Comparison of ENCODE assay signal across 28 cellular contexts in the genomic region with DNA sequence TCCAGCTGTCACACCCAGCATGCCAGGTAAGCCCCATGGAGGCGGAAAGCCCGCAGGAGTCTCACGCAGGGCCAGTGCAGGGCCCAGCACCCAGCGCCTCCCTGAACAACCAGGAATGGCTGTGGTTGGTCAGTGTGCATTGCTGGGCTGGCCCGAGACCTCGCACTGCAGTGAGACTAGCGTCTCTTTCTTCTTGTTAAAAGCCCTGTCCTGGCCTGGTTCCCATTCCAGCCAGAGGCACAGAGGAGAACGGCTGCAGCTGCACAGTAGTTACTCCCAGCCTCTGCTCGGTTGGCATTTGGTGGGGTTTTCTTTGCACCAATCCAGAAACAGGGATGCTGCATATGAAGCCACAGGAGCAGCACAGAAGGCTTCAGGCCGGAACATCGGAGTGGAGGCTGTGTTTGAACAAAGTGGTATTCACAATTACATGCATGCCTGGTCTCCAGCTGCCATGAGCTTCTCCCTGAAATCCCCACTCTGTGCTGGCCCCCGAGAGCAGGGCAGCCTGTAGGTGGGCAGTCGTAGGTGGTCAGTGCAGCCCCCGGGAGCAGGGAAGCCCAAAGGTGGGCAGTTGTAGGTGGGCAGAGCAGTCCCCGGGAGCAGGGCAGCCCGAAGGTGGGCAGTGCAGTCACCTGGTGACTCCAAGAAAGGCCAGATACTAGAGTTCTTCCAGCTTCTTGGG.
DNase-seq lines count a peak whose midpoint lies in the region; ATAC-seq and TF ChIP-seq lines count a peak whose summit lies in the region.
"Had no signal": no experiment of that assay in that cellular context is flagged by ENCODE, and none has a peak within 500 bp of the region (broad histone marks: within the 10 kb centered on the region; RNA-seq: fewer than 3 reads in every experiment).

No MANE protein-coding gene starts in this region.

- H3K9me3 ChIP-seq in HUES6 (ENCODE audit: control insufficient read depth, insufficient read depth, low read depth, low read length) = no peaks in the 10 kb centered on the region
- H3K9me3 ChIP-seq: gastrocnemius medialis, MG63 had no signal

- H3K27me3 ChIP-seq in HUES6 (ENCODE audit: control insufficient read depth, insufficient read depth, low read length) = no peaks in the 10 kb centered on the region
- H3K27me3 ChIP-seq: gastrocnemius medialis, hepatocyte, MG63 had no signal

- DNase-seq in NCI-H82 (lab: John Stamatoyannopoulos, UW) (peak; percentile 54), NCI-H82 treated with DMSO at 0.1 percent for 48 hours (lab: John Stamatoyannopoulos, UW; ENCODE audit: unreplicated experiment) (no peak), osteocyte (ENCODE audit: extremely low spot score, unreplicated experiment) (peak; percentile 68), putamen (ENCODE audit: low spot score) (no peak)
- DNase-seq in activated naive CD4-positive, alpha-beta T cell treated with anti-CD3 and anti-CD28 coated beads, Interleukin-2, amount 50 U/mL, for 16 hours = no peak
- DNase-seq: activated CD4-positive, alpha-beta T cell treated with anti-CD3 and anti-CD28 coated beads, Interleukin-2, amount 50 U/mL, for 48 hours; activated T-cell treated with anti-CD3 and anti-CD28 coated beads, Interleukin-2, amount 50 U/mL, for 72 hours; CD4-positive, alpha-beta T cell; cerebellar nuclear complex; gastrocnemius medialis; GOT3; MG63; natural killer cell; NCI-H2081 treated with DMSO at 0.1 percent for 48 hours; NCI-H510A treated with DMSO at 0.1 percent for 48 hours; NK-92 treated with Interleukin-12 subunit alpha and Interleukin-12 subunit beta, amount 100 ng/mL, for 24 hours; retina; small intestine; stimulated activated naive CD4-positive, alpha-beta T cell; T-helper 17 cell had no signal

- H3K36me3 ChIP-seq in HUES6 (ENCODE audit: control insufficient read depth, insufficient read depth, low read length) = no peaks in the 10 kb centered on the region
- H3K36me3 ChIP-seq: gastrocnemius medialis, MG63 had no signal

- H3K27ac ChIP-seq in HUES6 (ENCODE audit: low read depth, low read length) = no peak overlapping the region
- peak overlapping the region; percentile 54 for H3K27ac ChIP-seq in cingulate gyrus (ENCODE audit: low read depth, low read length)
- H3K27ac ChIP-seq: gastrocnemius medialis, hepatocyte, KMS-11 had no signal

- no peak for ATAC-seq in GM19455 (IDR thresholded peaks at IDR 0.05; ENCODE audit: unreplicated experiment)
- ATAC-seq: activated CD4-positive, CD25-positive, alpha-beta regulatory T cell treated with anti-CD3 and anti-CD28 coated beads, Interleukin-2, amount 50 U/mL, for 24 hours; activated T-cell treated with anti-CD3 and anti-CD28 coated beads, Interleukin-2, amount 50 U/mL, for 72 hours; gastrocnemius medialis; natural killer cell; T-helper 17 cell had no signal

- no peak overlapping the region for H3K4me3 Mint-ChIP-seq in osteocyte (ENCODE audit: unreplicated experiment)
- H3K4me3 Mint-ChIP-seq: activated T-cell treated with anti-CD3 and anti-CD28 coated beads, Interleukin-2, amount 50 U/mL, for 72 hours; brain; CD4-positive, alpha-beta T cell; natural killer cell; T-helper 17 cell had no signal

- no peaks in the 10 kb centered on the region for H3K4me1 Mint-ChIP-seq in osteocyte (ENCODE audit: unreplicated experiment)

- no peak overlapping the region for H3K4me3 ChIP-seq in HUES6 (ENCODE audit: low read depth, low read length)
- H3K4me3 ChIP-seq: gastrocnemius medialis, hepatocyte, lung, MG63 had no signal

- H3K27me3 Mint-ChIP-seq in osteocyte (ENCODE audit: unreplicated experiment) = peaks cover 6% of the 10 kb centered on the region

- H3K9me3 Mint-ChIP-seq in osteocyte (ENCODE audit: unreplicated experiment) = no peaks in the 10 kb centered on the region
- H3K9me3 Mint-ChIP-seq: activated T-cell treated with anti-CD3 and anti-CD28 coated beads, Interleukin-2, amount 50 U/mL, for 72 hours; brain; CD4-positive, alpha-beta T cell; natural killer cell had no signal

- H3K4me1 ChIP-seq in HUES6 (ENCODE audit: control insufficient read depth, insufficient read depth, low read length) = peaks cover 4% of the 10 kb centered on the region; the same call in 1 of the 2 replicates
- H3K4me1 ChIP-seq: gastrocnemius medialis had no signal

- peak overlapping the region; percentile 2 for H3K9ac ChIP-seq in HUES6 (ENCODE audit: low read length)
- H3K9ac ChIP-seq: KMS-11 had no signal

- H3K27ac Mint-ChIP-seq in osteocyte (ENCODE audit: unreplicated experiment) = no peak overlapping the region
- H3K27ac Mint-ChIP-seq: activated T-cell treated with anti-CD3 and anti-CD28 coated beads, Interleukin-2, amount 50 U/mL, for 72 hours; CD4-positive, alpha-beta T cell; natural killer cell; T-helper 17 cell had no signal

- no peaks in the 10 kb centered on the region for H3K36me3 Mint-ChIP-seq in osteocyte (ENCODE audit: unreplicated experiment)
- H3K36me3 Mint-ChIP-seq: natural killer cell had no signal

- no peak for TF ChIP-seq CTCF in osteocyte (IDR thresholded peaks at IDR 0.05)

Comparison
In these comparisons a context has a peak if more than half of its experiments do, and no peak if none do; other contexts are left out.
1. DNase-seq: peak in NCI-H82 (single experiment) and osteocyte (single experiment); none in NCI-H82 treated with DMSO at 0.1 percent for 48 hours (single experiment), activated naive CD4-positive, alpha-beta T cell treated with anti-CD3 and anti-CD28 coated beads, Interleukin-2, amount 50 U/mL, for 16 hours (single experiment) and putamen (single experiment).